In the genomic region with DNA sequence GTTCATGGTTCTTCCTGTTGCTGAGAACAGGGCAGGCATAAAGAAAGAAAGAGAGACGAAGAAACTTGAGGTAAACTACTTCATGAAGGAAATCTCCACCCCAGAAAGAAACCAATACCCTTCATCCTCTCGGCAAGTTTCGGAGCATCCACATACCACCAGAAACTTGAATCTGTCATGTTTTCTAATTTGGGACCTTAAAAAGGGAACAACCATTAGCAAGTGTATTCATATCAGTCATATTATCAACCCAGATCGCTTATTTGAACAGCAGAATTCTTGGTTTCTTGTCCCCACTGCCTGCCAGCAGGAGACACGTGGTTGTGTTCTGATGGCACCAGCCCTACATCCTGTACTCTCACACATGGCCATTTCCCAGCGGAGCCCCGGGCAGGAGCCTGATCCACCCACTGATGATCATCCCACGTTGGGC, we compare ENCODE assay signal across 18 cellular contexts. TPM values are rescaled to one million over a fixed set of nuclear protein-coding genes. Genes with fewer than 3 reads are reported as not detected.
DNase-seq lines count a peak whose midpoint lies in the region; ATAC-seq and TF ChIP-seq lines count a peak whose summit lies in the region.
"Had no signal": no experiment of that assay in that cellular context is flagged by ENCODE, and none has a peak within 500 bp of the region (broad histone marks: within the 10 kb centered on the region; RNA-seq: fewer than 3 reads in every experiment).

No MANE protein-coding gene starts in this region.

- H3K9me3 ChIP-seq in MM.1S (replicated peaks; ENCODE audit: insufficient read depth, low read length) (no peaks in the 10 kb centered on the region), A673 (ENCODE audit: low read depth, low read length, poor library complexity, severe bottlenecking) (no peaks in the 10 kb centered on the region)
- H3K9me3 ChIP-seq: right lobe of liver, upper lobe of left lung had no signal

- intact Hi-C loops in A673 (cut with micrococcal nuclease; ENCODE audit: unreplicated experiment): no loop called here

- DNase-seq in GM06990 (ENCODE audit: extremely low read depth, insufficient read length): peak; percentile 63
- peak; percentile 41 for DNase-seq in MM.1S
- DNase-seq in A673 (ENCODE audit: low spot score): no peak
- DNase-seq in T-helper 2 cell: no peak
- DNase-seq: erythroblast; GOT3; left colon; NCI-H1436 treated with DMSO at 0.1 percent for 48 hours; NCI-H2171 treated with DMSO at 0.1 percent for 48 hours; PC-9; right lobe of liver; stimulated activated naive CD8-positive, alpha-beta T cell treated with anti-CD3 and anti-CD28 coated beads, Interleukin-15, amount 100 ng/mL, for 72 hours; upper lobe of left lung had no signal

- H3K4me1 ChIP-seq in MM.1S (ENCODE audit: low read length) (peaks cover 45% of the 10 kb centered on the region), A673 (ENCODE audit: insufficient read depth, low read length, poor library complexity, severe bottlenecking) (peaks cover 10% of the 10 kb centered on the region)
- H3K4me1 ChIP-seq: right lobe of liver, upper lobe of left lung had no signal

- no peaks in the 10 kb centered on the region for H4K20me1 ChIP-seq in MM.1S (ENCODE audit: insufficient read depth, low read length)

- peaks cover 30% of the 10 kb centered on the region for H3F3A ChIP-seq in MM.1S (ENCODE audit: insufficient read depth, low read length)

- H3K27ac ChIP-seq in MM.1S (ENCODE audit: low read length) (peak overlapping the region; percentile 69), A673 (ENCODE audit: low read depth, low read length, poor library complexity, severe bottlenecking) (no peak overlapping the region)
- H3K27ac ChIP-seq: PC-9, right lobe of liver, upper lobe of left lung had no signal

- no TSS peak for BruUV-seq in A673 (replicated peaks; lab: Mats Ljungman, UMichigan)

- POLR2A ChIA-PET in A673 (lab: Charles Lee; ENCODE audit: low non-redundant PET): no interaction called here

- H3K36me3 ChIP-seq in GM06990 (ENCODE audit: control insufficient read depth, insufficient read depth, low read length) (no peaks in the 10 kb centered on the region), MM.1S (replicated peaks; ENCODE audit: insufficient read depth, low read length) (no peaks in the 10 kb centered on the region), A673 (ENCODE audit: insufficient read depth, low read length, poor library complexity, severe bottlenecking) (no peaks in the 10 kb centered on the region)
- H3K36me3 ChIP-seq: right lobe of liver, upper lobe of left lung had no signal

- no peaks in the 10 kb centered on the region for H3K9me2 ChIP-seq in MM.1S (replicated peaks; ENCODE audit: insufficient read depth, low read length)

- no peak overlapping the region for H3K4me3 ChIP-seq in GM06990 (replicated peaks; ENCODE audit: low read depth, low read length)
- peak overlapping the region; percentile 18; the same call in 1 of the 2 replicates for H3K4me3 ChIP-seq in MM.1S (ENCODE audit: low read length)
- no peak overlapping the region for H3K4me3 ChIP-seq in A673 (ENCODE audit: low read depth, low read length, poor library complexity, severe bottlenecking)
- H3K4me3 ChIP-seq: PC-9, right lobe of liver, upper lobe of left lung had no signal

- H2AFZ ChIP-seq in MM.1S (ENCODE audit: low read length): peak overlapping the region; percentile 61
- H2AFZ ChIP-seq: PC-9 had no signal

- no peaks in the 10 kb centered on the region for H3K27me3 ChIP-seq in GM06990 (replicated peaks; ENCODE audit: control insufficient read depth, insufficient read depth, low read length)
- H3K27me3 ChIP-seq in MM.1S (replicated peaks; ENCODE audit: insufficient read depth, low read length): no peaks in the 10 kb centered on the region
- H3K27me3 ChIP-seq in A673 (replicated peaks; ENCODE audit: insufficient read depth, low read depth, low read length, poor library complexity): no peaks in the 10 kb centered on the region
- H3K27me3 ChIP-seq: right lobe of liver, upper lobe of left lung had no signal

- no peak for TF ChIP-seq CTCF in GM06990 (IDR thresholded peaks at IDR 0.05; ENCODE audit: insufficient read depth, low read length, poor library complexity, severe bottlenecking)
- no peak for TF ChIP-seq CTCF in MM.1S (IDR thresholded peaks at IDR 0.05; ENCODE audit: low read length)
- no peak for TF ChIP-seq CTCF in A673 (conservative IDR thresholded peaks at IDR 0.05; ENCODE audit: low read depth, low read length)

- no peaks in the 10 kb centered on the region for H3K79me2 ChIP-seq in MM.1S (ENCODE audit: low read length)

- peak overlapping the region; percentile 40 for H3K4me2 ChIP-seq in MM.1S (ENCODE audit: low read depth, low read length)
- H3K4me2 ChIP-seq: PC-9 had no signal

- CTCF ChIA-PET in A673 (lab: Charles Lee): no interaction called here

- H3K9ac ChIP-seq in MM.1S (ENCODE audit: low read length): peak overlapping the region; percentile 20; the same call in 1 of the 2 replicates

- ATAC-seq in GM19023 (IDR thresholded peaks at IDR 0.05; ENCODE audit: unreplicated experiment) (peak; percentile 56), HG02642 (IDR thresholded peaks at IDR 0.05; ENCODE audit: poor library complexity, unreplicated experiment) (peak; percentile 50), GM18907 (IDR thresholded peaks at IDR 0.05; ENCODE audit: unreplicated experiment) (no peak), HG03097 (IDR thresholded peaks at IDR 0.05; ENCODE audit: low FRiP score, unreplicated experiment) (no peak)
- ATAC-seq: HepG2; left colon; right lobe of liver; stimulated activated naive CD8-positive, alpha-beta T cell treated with anti-CD3 and anti-CD28 coated beads, Interleukin-15, amount 100 ng/mL, for 72 hours had no signal

RNA-seq across cellular contexts. Expression of gene FZD7, which starts 53.2 kb away (rescaled TPM):
- 14.1 and 15.1 TPM in 2 replicates for total RNA-seq in A673 (2021)

Comparison
In these comparisons a context has a peak if more than half of its experiments do, and no peak if none do; other contexts are left out.
1. DNase-seq: peak in GM06990 (single experiment) and MM.1S (single experiment); none in A673 (single experiment) and T-helper 2 cell (0 of 5).
2. ATAC-seq: peak in GM19023 (single experiment) and HG02642 (single experiment); none in GM18907 (single experiment) and HG03097 (single experiment).